In the genomic region with DNA sequence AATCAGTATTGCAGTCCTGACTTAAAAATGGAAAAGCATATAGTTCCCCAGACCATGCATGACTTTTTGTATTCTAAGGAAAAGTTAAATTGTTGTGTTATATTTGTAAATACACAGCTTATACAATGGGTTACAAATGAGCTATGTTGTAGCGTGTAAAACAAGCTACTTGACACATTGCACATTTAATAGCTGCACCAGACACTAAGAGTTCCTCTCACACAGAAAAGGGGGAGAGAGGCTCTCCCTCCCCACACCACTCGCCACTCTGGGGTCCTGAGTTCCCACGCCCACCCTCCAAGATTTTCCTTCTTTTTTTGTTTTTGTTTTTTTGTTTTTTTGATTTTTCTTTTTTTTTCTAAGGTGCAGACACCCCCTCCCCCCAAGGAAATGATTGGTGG, we compare ENCODE assay signal across 10 cellular contexts. TPM values are rescaled to one million over a fixed set of nuclear protein-coding genes. Genes with fewer than 3 reads are reported as not detected.
A peak's percentile ranks its signal among the peaks of the same experiment; 100 is the strongest.
DNase-seq lines count a peak whose midpoint lies in the region; TF ChIP-seq lines count a peak whose summit lies in the region.
"Had no signal": no experiment of that assay in that cellular context is flagged by ENCODE, and none has a peak within 500 bp of the region (broad histone marks: within the 10 kb centered on the region; RNA-seq: fewer than 3 reads in every experiment).

No MANE protein-coding gene starts in this region.

- WGBS in urinary bladder = 76% methylated on average over 3 of the region's 3 CpGs

- peak overlapping the region; percentile 14 for H3K27ac ChIP-seq in urinary bladder (ENCODE audit: low read depth)
- H3K27ac ChIP-seq: VCaP had no signal

- DNase-seq in activated naive CD4-positive, alpha-beta T cell treated with anti-CD3 and anti-CD28 coated beads, Interleukin-2, amount 10 ng/mL, durations not matched to agents 7 days and 5 days = no peak
- DNase-seq in activated naive CD4-positive, alpha-beta T cell treated with anti-CD3 and anti-CD28 coated beads, Interleukin-2, amount 50 U/mL, for 16 hours = no peak
- DNase-seq in cerebellar cortex (ENCODE audit: low spot score) (peak; percentile 19), mesothelial cell of epicardium (ENCODE audit: low spot score in 2 of 2, unreplicated experiment in 2 of 2) (no peak), DMS 273 treated with DMSO at 0.1 percent for 48 hours (lab: John Stamatoyannopoulos, UW) (no peak), NCI-H2029 (lab: John Stamatoyannopoulos, UW) (no peak), AML-193 (lab: John Stamatoyannopoulos, UW) (no peak)
- DNase-seq: NCI-H1436 treated with DMSO at 0.1 percent for 48 hours had no signal

- no peak overlapping the region for H3K4me3 ChIP-seq in urinary bladder (ENCODE audit: low read depth, low read length)

- no peak for TF ChIP-seq CTCF in mesothelial cell of epicardium (IDR thresholded peaks at IDR 0.05; ENCODE audit: unreplicated experiment)

- H3K27me3 Mint-ChIP-seq in activated naive CD4-positive, alpha-beta T cell treated with anti-CD3 and anti-CD28 coated beads, Interleukin-2, amount 10 ng/mL, durations not matched to agents 7 days and 5 days = no peaks in the 10 kb centered on the region
- no peaks in the 10 kb centered on the region for H3K27me3 Mint-ChIP-seq in mesothelial cell of epicardium (ENCODE audit: low read depth)

- H3K36me3 ChIP-seq in urinary bladder (ENCODE audit: insufficient read depth) = peaks cover 4% of the 10 kb centered on the region

- peaks cover 94% of the 10 kb centered on the region for H3K36me3 Mint-ChIP-seq in activated naive CD4-positive, alpha-beta T cell treated with anti-CD3 and anti-CD28 coated beads, Interleukin-2, amount 10 ng/mL, durations not matched to agents 7 days and 5 days
- peaks cover 42% of the 10 kb centered on the region for H3K36me3 Mint-ChIP-seq in mesothelial cell of epicardium

- CTCF ChIA-PET in activated naive CD4-positive, alpha-beta T cell treated with anti-CD3 and anti-CD28 coated beads, Interleukin-2, amount 10 ng/mL, durations not matched to agents 7 days and 5 days (lab: Charles Lee) = interaction anchor here (0.6 to 1.0 kb wide), 2 partner anchors 22 to 879 kb away, joined by 3 read pairs; no protein-coding TSS in a partner anchor

- H3K4me1 Mint-ChIP-seq in activated naive CD4-positive, alpha-beta T cell treated with anti-CD3 and anti-CD28 coated beads, Interleukin-2, amount 10 ng/mL, durations not matched to agents 7 days and 5 days = peaks cover 78% of the 10 kb centered on the region
- peaks cover 76% of the 10 kb centered on the region for H3K4me1 Mint-ChIP-seq in mesothelial cell of epicardium

- H3K9me3 Mint-ChIP-seq in activated naive CD4-positive, alpha-beta T cell treated with anti-CD3 and anti-CD28 coated beads, Interleukin-2, amount 10 ng/mL, durations not matched to agents 7 days and 5 days = no peaks in the 10 kb centered on the region
- H3K9me3 Mint-ChIP-seq in mesothelial cell of epicardium = no peaks in the 10 kb centered on the region

- H3K4me1 ChIP-seq in urinary bladder (ENCODE audit: insufficient read depth) = peaks cover 3% of the 10 kb centered on the region

- H3K4me3 Mint-ChIP-seq in activated naive CD4-positive, alpha-beta T cell treated with anti-CD3 and anti-CD28 coated beads, Interleukin-2, amount 10 ng/mL, durations not matched to agents 7 days and 5 days = peak overlapping the region; percentile 29
- H3K4me3 Mint-ChIP-seq in mesothelial cell of epicardium = no peak overlapping the region

- peak overlapping the region; percentile 79 for H3K27ac Mint-ChIP-seq in activated naive CD4-positive, alpha-beta T cell treated with anti-CD3 and anti-CD28 coated beads, Interleukin-2, amount 10 ng/mL, durations not matched to agents 7 days and 5 days
- peak overlapping the region; percentile 9 for H3K27ac Mint-ChIP-seq in mesothelial cell of epicardium

RNA-seq across cellular contexts. Expression of a gene that starts 6.3 kb away (rescaled TPM):
- total RNA-seq in mesothelial cell of epicardium (99.1 to 117 TPM (median 106 TPM) in 3 replicates), urinary bladder (69.8 TPM)
- polyA plus RNA-seq in urinary bladder = 137 TPM
